ENCODE assay signal across 8 cellular contexts in genomic region chr5:7868773-7869473, GRCh38. TPM values are rescaled to one million over a fixed set of nuclear protein-coding genes. Genes with fewer than 3 reads are reported as not detected.
DNase-seq lines count a peak whose midpoint lies in the region; ATAC-seq and TF ChIP-seq lines count a peak whose summit lies in the region.

Gene FASTKD3 (minus strand): TSS chr5:7869031. CDS start chr5:7868083, 948 bp downstream.
Gene MTRR (plus strand): TSS chr5:7869148. CDS start chr5:7870795, 1,647 bp downstream.

- no peak for TF ChIP-seq CTCF in BJ (IDR thresholded peaks at IDR 0.05; ENCODE audit: insufficient read depth, low read depth, low read length)

- H3K27me3 Mint-ChIP-seq in activated CD4-positive, alpha-beta T cell treated with anti-CD3 and anti-CD28 coated beads, Interleukin-2, amount 10 ng/mL, durations not matched to agents 24 days and 14 days = no peaks in the 10 kb centered on the region

- peak; percentile 97 for ATAC-seq in GM19324 (IDR thresholded peaks at IDR 0.05; ENCODE audit: low FRiP score, unreplicated experiment)
- ATAC-seq in HG03469 (IDR thresholded peaks at IDR 0.05; ENCODE audit: unreplicated experiment) = peak; percentile 95
- ATAC-seq in left lobe of liver = peak; percentile 98

- POLR2A ChIA-PET in BJ (lab: Charles Lee) = no interaction called here

- H3K27me3 ChIP-seq in BJ (ENCODE audit: control insufficient read depth, insufficient read depth, low read length) = no peaks in the 10 kb centered on the region

- peak within 1 kb of the TSS; percentile 92 for H3K4me3 ChIP-seq in BJ (ENCODE audit: low read depth, low read length)

- peak within 1 kb of the TSS; percentile 92 for H3K27ac Mint-ChIP-seq in activated CD4-positive, alpha-beta T cell treated with anti-CD3 and anti-CD28 coated beads, Interleukin-2, amount 10 ng/mL, durations not matched to agents 24 days and 14 days

- intact Hi-C loops in activated CD4-positive, alpha-beta T cell treated with anti-CD3 and anti-CD28 coated beads, Interleukin-2, amount 10 ng/mL, durations not matched to agents 24 days and 14 days (cut with micrococcal nuclease) = loop anchor here (1.0 to 5.0 kb wide), 4 partner anchors 9 to 1237 kb away; partner anchors contain the start of gene TENT4A

- DNase-seq in BJ (ENCODE audit: low read depth) (peak; percentile 45), NCI-H526 treated with DMSO at 0.1 percent for 48 hours (lab: John Stamatoyannopoulos, UW) (peak; percentile 88), cortex of kidney (lab: John Stamatoyannopoulos, UW) (peak; percentile 23), left lobe of liver (ENCODE audit: low spot score) (peak; percentile 96)
- DNase-seq in activated CD4-positive, alpha-beta T cell treated with anti-CD3 and anti-CD28 coated beads, Interleukin-2, amount 10 ng/mL, durations not matched to agents 24 days and 14 days = peak; percentile 97
- peak; percentile 84 for DNase-seq in stimulated activated CD4-positive, alpha-beta T cell treated with anti-CD3 and anti-CD28 coated beads, Interleukin-2, amount 100 ng/mL, for 4 hours (ENCODE audit: low read depth)

- H3K36me3 Mint-ChIP-seq in activated CD4-positive, alpha-beta T cell treated with anti-CD3 and anti-CD28 coated beads, Interleukin-2, amount 10 ng/mL, durations not matched to agents 24 days and 14 days (ENCODE audit: low read depth) = peaks cover 46% of the 10 kb centered on the region

- H3K9me3 Mint-ChIP-seq in activated CD4-positive, alpha-beta T cell treated with anti-CD3 and anti-CD28 coated beads, Interleukin-2, amount 10 ng/mL, durations not matched to agents 24 days and 14 days = no peaks in the 10 kb centered on the region

- H3K4me1 Mint-ChIP-seq in activated CD4-positive, alpha-beta T cell treated with anti-CD3 and anti-CD28 coated beads, Interleukin-2, amount 10 ng/mL, durations not matched to agents 24 days and 14 days = peaks cover 64% of the 10 kb centered on the region

- H3K36me3 ChIP-seq in BJ (ENCODE audit: control insufficient read depth, insufficient read depth, low read length) = 0 out of 2 replicates have a peak, but pooled peaks cover 1% of the 10 kb centered on the region

- CTCF ChIA-PET in BJ (lab: Yijun Ruan, JAX) = interaction anchor here (0.9 to 2.4 kb wide), 4 partner anchors 12 to 57 kb away, joined by 3 to 10 read pairs (median 3); no protein-coding TSS in a partner anchor

- peak within 1 kb of the TSS; percentile 99 for H3K4me3 Mint-ChIP-seq in activated CD4-positive, alpha-beta T cell treated with anti-CD3 and anti-CD28 coated beads, Interleukin-2, amount 10 ng/mL, durations not matched to agents 24 days and 14 days

RNA-seq across cellular contexts. Expression of gene FASTKD3, which starts in this region (rescaled TPM):
- polyA plus RNA-seq in BJ (2011; rRNA removed) = 5.6 and 9.2 TPM in 2 replicates
- 1.7 and 3.0 TPM in 2 replicates for polyA minus RNA-seq in BJ (2011; rRNA and poly(A)+ RNA removed)
- 17.7 and 18.3 TPM in 2 replicates for total RNA-seq in activated CD4-positive, alpha-beta T cell treated with anti-CD3 and anti-CD28 coated beads, Interleukin-2, amount 10 ng/mL, durations not matched to agents 24 days and 14 days
- total RNA-seq in left lobe of liver = 3.7 TPM

RNA-seq across cellular contexts. Expression of gene MTRR, which starts in this region (rescaled TPM):
- polyA plus RNA-seq in BJ (2011; rRNA removed) = 58.6 and 65.4 TPM in 2 replicates
- 32.1 and 66.0 TPM in 2 replicates for polyA minus RNA-seq in BJ (2011; rRNA and poly(A)+ RNA removed)
- total RNA-seq in activated CD4-positive, alpha-beta T cell treated with anti-CD3 and anti-CD28 coated beads, Interleukin-2, amount 10 ng/mL, durations not matched to agents 24 days and 14 days = 64.4 and 76.8 TPM in 2 replicates
- total RNA-seq in left lobe of liver = 29.1 TPM

Comparison
In these comparisons a context has a peak if more than half of its experiments do, and no peak if none do; other contexts are left out.
1. Peak in every context shown above with its lines: DNase-seq, ATAC-seq and H3K4me3 ChIP-seq.
2. DNase-seq: peak in every context shown above with its lines; median percentile 97 in activated CD4-positive, alpha-beta T cell treated with anti-CD3 and anti-CD28 coated beads, Interleukin-2, amount 10 ng/mL, durations not matched to agents 24 days and 14 days; 96 in left lobe of liver; 88 in NCI-H526 treated with DMSO at 0.1 percent for 48 hours; 84 in stimulated activated CD4-positive, alpha-beta T cell treated with anti-CD3 and anti-CD28 coated beads, Interleukin-2, amount 100 ng/mL, for 4 hours; 45 in BJ; 23 in cortex of kidney.